In genomic region chr3:4976109-4976508, GRCh38 we compare ENCODE assay signal across 8 cellular contexts. TPM values are rescaled to one million over a fixed set of nuclear protein-coding genes. Genes with fewer than 3 reads are reported as not detected.
DNase-seq lines count a peak whose midpoint lies in the region; ATAC-seq and TF ChIP-seq lines count a peak whose summit lies in the region.

No MANE protein-coding gene starts in this region.

- H3K36me3 Mint-ChIP-seq in activated CD4-positive, alpha-beta memory T cell treated with anti-CD3 and anti-CD28 coated beads for 36 hours: peaks cover 16% of the 10 kb centered on the region

- no peak overlapping the region for H3K4me3 ChIP-seq in gastroesophageal sphincter
- H3K4me3 ChIP-seq in retinal pigment epithelial cell (ENCODE audit: low read length): no peak overlapping the region
- no peak overlapping the region for H3K4me3 ChIP-seq in coronary artery

- WGBS in gastroesophageal sphincter (ENCODE audit: low coverage in 1 of 2), 2 donors: 46 to 69% methylated on average over 4 of the region's 4 CpGs

- H3K9me3 ChIP-seq in gastroesophageal sphincter: no peaks in the 10 kb centered on the region

- H3K27me3 Mint-ChIP-seq in activated CD4-positive, alpha-beta memory T cell treated with anti-CD3 and anti-CD28 coated beads for 36 hours: no peaks in the 10 kb centered on the region

- H3K27me3 ChIP-seq in gastroesophageal sphincter: no peaks in the 10 kb centered on the region

- peaks cover 4% of the 10 kb centered on the region for H3K9me3 Mint-ChIP-seq in activated CD4-positive, alpha-beta memory T cell treated with anti-CD3 and anti-CD28 coated beads for 36 hours

- no peaks in the 10 kb centered on the region for H3K36me3 ChIP-seq in gastroesophageal sphincter

- TF ChIP-seq EP300 in gastroesophageal sphincter (IDR thresholded peaks at IDR 0.05): no peak

- CTCF ChIA-PET in activated CD4-positive, alpha-beta memory T cell treated with anti-CD3 and anti-CD28 coated beads for 36 hours (lab: Charles Lee): interaction anchor here (0.6 to 13.4 kb wide), 58 partner anchors 9 to 483 kb away, joined by 3 to 204 read pairs (median 6); partner anchors contain the start of gene ITPR1

- peak in 3 of 4 experiments; percentile 39 to 62 (median 52) for TF ChIP-seq CTCF in gastroesophageal sphincter (IDR thresholded peaks at IDR 0.05)
- peak; percentile 74 for TF ChIP-seq CTCF in retinal pigment epithelial cell (conservative IDR thresholded peaks at IDR 0.05; ENCODE audit: low read depth, low read length)
- TF ChIP-seq CTCF in coronary artery (IDR thresholded peaks at IDR 0.05): no peak

- DNase-seq in NCI-H2196 (lab: John Stamatoyannopoulos, UW; ENCODE audit: unreplicated experiment): peak; percentile 22
- DNase-seq in NCI-H2196 treated with DMSO at 0.1 percent for 48 hours (lab: John Stamatoyannopoulos, UW; ENCODE audit: unreplicated experiment): no peak
- DNase-seq in NCI-H1105 (lab: John Stamatoyannopoulos, UW): peak; percentile 3
- DNase-seq in activated CD4-positive, alpha-beta memory T cell treated with anti-CD3 and anti-CD28 coated beads for 36 hours: peak; percentile 85
- no peak for DNase-seq in retinal pigment epithelial cell (ENCODE audit: low read depth)
- DNase-seq in coronary artery (ENCODE audit: low spot score): no peak

- H3K4me3 Mint-ChIP-seq in activated CD4-positive, alpha-beta memory T cell treated with anti-CD3 and anti-CD28 coated beads for 36 hours: no peak overlapping the region

- H3K27ac ChIP-seq in gastroesophageal sphincter (peak overlapping the region in 3 of 4 donors; percentile 95 to 100 (median 96)), coronary artery (peak overlapping the region in 1 of 2 donors; percentile 93)

- peaks cover 33% of the 10 kb centered on the region for H3K4me1 Mint-ChIP-seq in activated CD4-positive, alpha-beta memory T cell treated with anti-CD3 and anti-CD28 coated beads for 36 hours (ENCODE audit: low read depth)

- POLR2A ChIA-PET in activated CD4-positive, alpha-beta memory T cell treated with anti-CD3 and anti-CD28 coated beads for 36 hours (lab: Charles Lee): interaction anchor here (0.7 to 12.7 kb wide), 15 partner anchors 10 to 265 kb away, joined by 4 to 263 read pairs (median 35); no protein-coding TSS in a partner anchor

- intact Hi-C loops in activated CD4-positive, alpha-beta memory T cell treated with anti-CD3 and anti-CD28 coated beads for 36 hours (cut with micrococcal nuclease): loop anchor here (1.0 to 2.0 kb wide), 6 partner anchors 49 to 265 kb away; no protein-coding TSS in a partner anchor

- TF ChIP-seq POLR2A in gastroesophageal sphincter (IDR thresholded peaks at IDR 0.05): no peak

- peak overlapping the region; percentile 99 for H3K27ac Mint-ChIP-seq in activated CD4-positive, alpha-beta memory T cell treated with anti-CD3 and anti-CD28 coated beads for 36 hours

- ATAC-seq in gastroesophageal sphincter (no peak), GM21423 (IDR thresholded peaks at IDR 0.05; ENCODE audit: unreplicated experiment) (no peak)

- H3K4me1 ChIP-seq in gastroesophageal sphincter: peaks cover 0 to 33% (median 12%) of the 10 kb centered on the region in 3 donors

RNA-seq across cellular contexts. Expression of gene BHLHE40, which starts 3.1 kb away (rescaled TPM):
- total RNA-seq in activated CD4-positive, alpha-beta memory T cell treated with anti-CD3 and anti-CD28 coated beads for 36 hours: 100 to 1,000 TPM; 188 to 195 TPM
- 10 to 100 TPM in 3 of 4 donors, 1 to 10 TPM in 1; 7.8 to 46.0 (median 14.0) TPM for total RNA-seq in gastroesophageal sphincter

Comparison
In these comparisons a context has a peak if more than half of its experiments do, and no peak if none do; other contexts are left out.
1. DNase-seq: peak in NCI-H2196 (single experiment), NCI-H1105 (single experiment) and activated CD4-positive, alpha-beta memory T cell treated with anti-CD3 and anti-CD28 coated beads for 36 hours (single experiment); none in NCI-H2196 treated with DMSO at 0.1 percent for 48 hours (single experiment), retinal pigment epithelial cell (single experiment) and coronary artery (single experiment).
2. RNA of gene BHLHE40, which starts 3.1 kb away (total RNA-seq): 188 to 195 TPM in activated CD4-positive, alpha-beta memory T cell treated with anti-CD3 and anti-CD28 coated beads for 36 hours; 7.8 to 46.0 TPM in gastroesophageal sphincter; every median in the first group is over 4 times any median in the second.